In the genomic region with DNA sequence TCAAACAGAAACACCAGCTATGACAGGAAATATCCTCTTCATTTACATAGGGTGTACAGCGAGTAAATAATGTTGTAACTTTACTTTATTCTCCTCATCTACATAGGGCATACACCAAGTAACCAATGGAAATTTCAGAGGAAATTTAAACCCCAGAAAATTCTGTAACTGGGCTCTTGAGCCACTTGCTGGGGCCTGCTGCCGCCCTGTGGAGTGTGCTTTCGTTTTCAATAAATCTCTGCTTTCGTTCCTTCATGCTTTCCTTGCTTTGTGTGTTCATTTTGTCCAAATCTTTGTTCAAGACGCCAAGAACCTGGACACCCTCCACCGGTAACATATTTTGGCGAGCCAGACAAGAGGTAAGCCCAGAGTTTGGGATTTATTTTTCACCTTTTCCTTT, we compare ENCODE assay signal across 1 cellular context.
TF ChIP-seq lines count a peak whose summit lies in the region.

No MANE protein-coding gene starts in this region.

TF ChIP-seq in SK-N-SH, 30 proteins besides CTCF, POLR2A, EP300 and RAD21 (continued from another document):
- TF ChIP-seq, protein P1, sequence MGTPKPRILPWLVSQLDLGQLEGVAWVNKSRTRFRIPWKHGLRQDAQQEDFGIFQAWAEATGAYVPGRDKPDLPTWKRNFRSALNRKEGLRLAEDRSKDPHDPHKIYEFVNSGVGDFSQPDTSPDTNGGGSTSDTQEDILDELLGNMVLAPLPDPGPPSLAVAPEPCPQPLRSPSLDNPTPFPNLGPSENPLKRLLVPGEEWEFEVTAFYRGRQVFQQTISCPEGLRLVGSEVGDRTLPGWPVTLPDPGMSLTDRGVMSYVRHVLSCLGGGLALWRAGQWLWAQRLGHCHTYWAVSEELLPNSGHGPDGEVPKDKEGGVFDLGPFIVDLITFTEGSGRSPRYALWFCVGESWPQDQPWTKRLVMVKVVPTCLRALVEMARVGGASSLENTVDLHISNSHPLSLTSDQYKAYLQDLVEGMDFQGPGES (IDR thresholded peaks at IDR 0.05; ENCODE audit: low read depth, low read length): no peak
- TF ChIP-seq, protein P2, sequence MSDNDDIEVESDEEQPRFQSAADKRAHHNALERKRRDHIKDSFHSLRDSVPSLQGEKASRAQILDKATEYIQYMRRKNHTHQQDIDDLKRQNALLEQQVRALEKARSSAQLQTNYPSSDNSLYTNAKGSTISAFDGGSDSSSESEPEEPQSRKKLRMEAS (IDR thresholded peaks at IDR 0.05; ENCODE audit: low read depth): no peak
- TF ChIP-seq GATA2 (CRISPR knock-in tag; IDR thresholded peaks at IDR 0.05) (no peak), TAF1 (IDR thresholded peaks at IDR 0.05; ENCODE audit: borderline replicate concordance, low read depth, low read length) (no peak)
